ENCODE assay signal across 8 cellular contexts in the genomic region with DNA sequence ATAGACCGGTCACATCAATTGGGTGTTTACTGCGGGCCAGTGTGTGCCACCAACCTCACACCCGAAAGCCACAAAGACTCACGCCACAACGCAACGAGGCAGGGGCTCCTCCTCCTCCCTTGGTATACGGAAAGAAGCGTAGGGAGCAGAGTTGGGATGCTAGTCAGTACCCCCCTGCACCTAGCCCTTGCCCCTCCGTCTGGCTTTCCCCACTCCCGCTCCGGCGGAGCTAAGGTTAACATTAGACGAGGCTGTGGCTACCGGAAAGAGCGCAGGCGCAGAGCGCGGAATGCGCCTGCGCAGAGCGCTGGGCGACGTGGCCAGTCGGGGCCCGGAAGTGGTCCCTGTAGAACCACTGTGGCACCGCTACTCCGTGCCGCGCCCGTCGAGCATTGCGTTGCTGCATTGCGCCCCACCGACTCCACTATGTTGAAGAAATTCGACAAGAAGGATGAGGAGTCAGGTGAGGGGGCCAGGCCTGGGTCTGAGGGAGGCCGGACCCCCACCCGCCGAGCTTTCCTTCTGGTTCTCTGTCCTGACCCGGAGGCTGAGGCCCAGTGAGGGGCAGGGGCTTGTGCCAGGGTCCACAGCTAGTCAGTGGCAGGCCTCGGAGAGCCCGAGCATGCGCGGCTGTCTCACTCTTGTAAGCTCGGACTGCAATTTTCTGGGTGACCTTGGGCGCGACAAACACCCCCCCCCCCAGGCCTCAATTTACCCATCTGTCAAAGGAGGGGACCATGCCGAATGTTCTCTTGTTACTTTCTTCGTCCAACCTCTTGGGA. TPM values are rescaled to one million over a fixed set of nuclear protein-coding genes. Genes with fewer than 3 reads are reported as not detected.
DNase-seq lines count a peak whose midpoint lies in the region; ATAC-seq and TF ChIP-seq lines count a peak whose summit lies in the region.

A gene with protein sequence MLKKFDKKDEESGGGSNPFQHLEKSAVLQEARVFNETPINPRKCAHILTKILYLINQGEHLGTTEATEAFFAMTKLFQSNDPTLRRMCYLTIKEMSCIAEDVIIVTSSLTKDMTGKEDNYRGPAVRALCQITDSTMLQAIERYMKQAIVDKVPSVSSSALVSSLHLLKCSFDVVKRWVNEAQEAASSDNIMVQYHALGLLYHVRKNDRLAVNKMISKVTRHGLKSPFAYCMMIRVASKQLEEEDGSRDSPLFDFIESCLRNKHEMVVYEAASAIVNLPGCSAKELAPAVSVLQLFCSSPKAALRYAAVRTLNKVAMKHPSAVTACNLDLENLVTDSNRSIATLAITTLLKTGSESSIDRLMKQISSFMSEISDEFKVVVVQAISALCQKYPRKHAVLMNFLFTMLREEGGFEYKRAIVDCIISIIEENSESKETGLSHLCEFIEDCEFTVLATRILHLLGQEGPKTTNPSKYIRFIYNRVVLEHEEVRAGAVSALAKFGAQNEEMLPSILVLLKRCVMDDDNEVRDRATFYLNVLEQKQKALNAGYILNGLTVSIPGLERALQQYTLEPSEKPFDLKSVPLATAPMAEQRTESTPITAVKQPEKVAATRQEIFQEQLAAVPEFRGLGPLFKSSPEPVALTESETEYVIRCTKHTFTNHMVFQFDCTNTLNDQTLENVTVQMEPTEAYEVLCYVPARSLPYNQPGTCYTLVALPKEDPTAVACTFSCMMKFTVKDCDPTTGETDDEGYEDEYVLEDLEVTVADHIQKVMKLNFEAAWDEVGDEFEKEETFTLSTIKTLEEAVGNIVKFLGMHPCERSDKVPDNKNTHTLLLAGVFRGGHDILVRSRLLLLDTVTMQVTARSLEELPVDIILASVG (plus strand): TSS at position 323 of the 782 bp plus-strand sequence. CDS start 104 bp downstream, at position 427.

- no peak for TF ChIP-seq CTCF in GM12875 (IDR thresholded peaks at IDR 0.05; ENCODE audit: borderline replicate concordance, insufficient read depth, low read depth, low read length)
- no peak for TF ChIP-seq CTCF in parathyroid adenoma (IDR thresholded peaks at IDR 0.05)
- TF ChIP-seq CTCF in thyroid gland (IDR thresholded peaks at IDR 0.05), result no peak

- peak; percentile 85 to 93 for TF ChIP-seq POLR2A in thyroid gland (IDR thresholded peaks at IDR 0.05)

- H3K9me3 ChIP-seq in parathyroid adenoma (ENCODE audit: control insufficient read depth, low read length) (no peaks in the 10 kb centered on the region), thyroid gland (no peaks in the 10 kb centered on the region)

- peak; percentile 86 for ATAC-seq in HG02798 (IDR thresholded peaks at IDR 0.05; ENCODE audit: poor library complexity, unreplicated experiment)
- peak; percentile 95 for ATAC-seq in Right ventricle myocardium inferior

- DNase-seq in NCI-H1436 treated with DMSO at 0.1 percent for 48 hours (lab: John Stamatoyannopoulos, UW) (peak; percentile 65), SW480 (ENCODE audit: low spot score) (peak; percentile 85), Right ventricle myocardium inferior (ENCODE audit: missing footprints) (peak; percentile 94), thyroid gland (peak; percentile 84)
- DNase-seq in activated naive CD8-positive, alpha-beta T cell treated with anti-CD3 and anti-CD28 coated beads, Interleukin-2, amount 50 U/mL, for 16 hours (ENCODE audit: low read depth, low spot score), result peak; percentile 64

- H3K4me1 ChIP-seq in parathyroid adenoma (peaks cover 5% of the 10 kb centered on the region), thyroid gland (peaks cover 20 to 27% of the 10 kb centered on the region in 2 donors)

- WGBS in thyroid gland, 2 donors, result 0 to 1% methylated on average over 23 to 42 of the region's 48 CpGs

- no peaks in the 10 kb centered on the region for H3K27me3 ChIP-seq in parathyroid adenoma (ENCODE audit: control insufficient read depth, insufficient read depth, low read length)
- no peaks in the 10 kb centered on the region for H3K27me3 ChIP-seq in thyroid gland

- H2AFZ ChIP-seq in parathyroid adenoma, result peak within 1 kb of the TSS; percentile 99

- H3K27ac ChIP-seq in parathyroid adenoma (peak within 1 kb of the TSS; percentile 70), thyroid gland (peak within 1 kb of the TSS; percentile 37 to 87 (median 78))

- H3K79me2 ChIP-seq in parathyroid adenoma, result peaks cover 21% of the 10 kb centered on the region

- H3K4me2 ChIP-seq in parathyroid adenoma (ENCODE audit: low read length), result peak within 1 kb of the TSS; percentile 80

- H3K36me3 ChIP-seq in parathyroid adenoma (ENCODE audit: control insufficient read depth, insufficient read depth, low read length) (no peaks in the 10 kb centered on the region), thyroid gland (peaks cover 19 to 21% of the 10 kb centered on the region in 2 donors)

- intact Hi-C loops in Right ventricle myocardium inferior (cut with DNase I) (loop anchor here (2.0 to 5.0 kb wide), 2 partner anchors 67 to 279 kb away; a partner anchor contains a TSS), thyroid gland (cut with DNase I) (loop anchor here (10.0 kb wide), 1 partner anchor 195 kb away; no protein-coding TSS in a partner anchor)

- H3K4me3 ChIP-seq in GM12875 (ENCODE audit: low read depth, low read length) (peak within 1 kb of the TSS; percentile 62), parathyroid adenoma (ENCODE audit: low read depth, low read length) (peak within 1 kb of the TSS; percentile 90), thyroid gland (replicated peaks in 1 of 3) (peak within 1 kb of the TSS; percentile 48 to 97 (median 68))

- peak within 1 kb of the TSS; percentile 87 for H3K9ac ChIP-seq in parathyroid adenoma

RNA-seq across cellular contexts. Expression of the gene that starts here (rescaled TPM):
- 83.9 TPM for total RNA-seq in Right ventricle myocardium inferior
- total RNA-seq in thyroid gland, result 100 to 1,000 TPM in 3 of 4 donors, 10 to 100 TPM in 1; 95.8 to 195 (median 159) TPM

Comparison
In these comparisons a context has a peak if more than half of its experiments do, and no peak if none do; other contexts are left out.
1. Peak in every context shown above with its lines: DNase-seq, ATAC-seq, H3K4me3 ChIP-seq and H3K27ac ChIP-seq.